In genomic region chr4:108433832-108434231, GRCh38 we compare ENCODE assay signal across 13 cellular contexts.
DNase-seq lines count a peak whose midpoint lies in the region; ATAC-seq, FAIRE-seq and TF ChIP-seq lines count a peak whose summit lies in the region.
"Had no signal": no experiment of that assay in that cellular context is flagged by ENCODE, and none has a peak within 500 bp of the region (broad histone marks: within the 10 kb centered on the region; RNA-seq: fewer than 3 reads in every experiment).

No MANE protein-coding gene starts in this region.

- peaks cover 10% of the 10 kb centered on the region for H3K4me1 Mint-ChIP-seq in MCF 10A (ENCODE audit: insufficient read depth, unreplicated experiment)

- FAIRE-seq in endometrium (lab: Jason Lieb, UNC), result peak; percentile 12
- FAIRE-seq: GM18507, HepG2 had no signal

- no peaks in the 10 kb centered on the region for H3K36me3 Mint-ChIP-seq in MCF 10A (ENCODE audit: insufficient read depth, unreplicated experiment)

- ATAC-seq in stimulated activated naive CD8-positive, alpha-beta T cell treated with anti-CD3 and anti-CD28 coated beads, Interleukin-15, Interleukin-2, amounts not matched to agents 100 U/mL and 50 U/mL, for 24 hours, result peak; percentile 84
- ATAC-seq in HG02571 (IDR thresholded peaks at IDR 0.05; ENCODE audit: unreplicated experiment), result no peak
- ATAC-seq: HepG2 had no signal

- no peak for TF ChIP-seq CTCF in MCF 10A (IDR thresholded peaks at IDR 0.05; ENCODE audit: unreplicated experiment)
- TF ChIP-seq CTCF in breast epithelium (IDR thresholded peaks at IDR 0.05), result no peak

- no peaks in the 10 kb centered on the region for H3K27me3 Mint-ChIP-seq in MCF 10A (ENCODE audit: insufficient read depth, unreplicated experiment)

- H3K4me1 ChIP-seq in breast epithelium, result no peaks in the 10 kb centered on the region
- H3K4me1 ChIP-seq: uterus had no signal

- no peak overlapping the region for H3K27ac ChIP-seq in breast epithelium
- H3K27ac ChIP-seq: C4-2B, uterus had no signal

- no peaks in the 10 kb centered on the region for H3K36me3 ChIP-seq in breast epithelium
- H3K36me3 ChIP-seq: uterus had no signal

- BruUV-seq in MCF 10A (replicated peaks; lab: Mats Ljungman, UMichigan), result no TSS peak

- no peak for TF ChIP-seq POLR2A in breast epithelium (IDR thresholded peaks at IDR 0.05)

- DNase-seq in MCF 10A (ENCODE audit: unreplicated experiment) (peak; percentile 32), breast epithelium (ENCODE audit: low spot score in 2 of 2) (no peak), NCI-H1694 treated with DMSO at 0.1 percent for 48 hours (lab: John Stamatoyannopoulos, UW) (no peak), A172 (ENCODE audit: low spot score) (no peak)
- peak; percentile 4 for DNase-seq in activated CD4-positive, alpha-beta T cell treated with anti-CD3 and anti-CD28 coated beads, Interleukin-2, amount 50 U/mL, for 1 hour
- DNase-seq in stimulated activated naive CD8-positive, alpha-beta T cell treated with anti-CD3 and anti-CD28 coated beads, Interleukin-15, Interleukin-2, amounts not matched to agents 100 U/mL and 50 U/mL, for 24 hours, result peak; percentile 10
- DNase-seq: erythroblast, uterus had no signal

- intact Hi-C loops in MCF 10A (cut with micrococcal nuclease), result no loop called here
- intact Hi-C loops in breast epithelium (cut with DNase I; ENCODE audit: low total_unique reads), result no loop called here

- CTCF ChIA-PET in MCF 10A (lab: Yijun Ruan, JAX), result no interaction called here

- POLR2A ChIA-PET in MCF 10A (lab: Yijun Ruan, JAX), result no interaction called here

- H3K4me3 Mint-ChIP-seq in MCF 10A (ENCODE audit: unreplicated experiment), result no peak overlapping the region

- H3K27ac Mint-ChIP-seq in MCF 10A (ENCODE audit: low read depth, unreplicated experiment), result no peak overlapping the region

- H3K9me3 Mint-ChIP-seq in MCF 10A (ENCODE audit: unreplicated experiment), result no peaks in the 10 kb centered on the region

- H3K4me3 ChIP-seq in breast epithelium, result no peak overlapping the region
- H3K4me3 ChIP-seq: uterus had no signal

- H3K27me3 ChIP-seq in breast epithelium, result no peaks in the 10 kb centered on the region
- H3K27me3 ChIP-seq: uterus had no signal

- H3K9me3 ChIP-seq in breast epithelium, result no peaks in the 10 kb centered on the region
- H3K9me3 ChIP-seq: uterus had no signal

Comparison
In these comparisons a context has a peak if more than half of its experiments do, and no peak if none do; other contexts are left out.
1. DNase-seq: peak in MCF 10A (single experiment), activated CD4-positive, alpha-beta T cell treated with anti-CD3 and anti-CD28 coated beads, Interleukin-2, amount 50 U/mL, for 1 hour (single experiment) and stimulated activated naive CD8-positive, alpha-beta T cell treated with anti-CD3 and anti-CD28 coated beads, Interleukin-15, Interleukin-2, amounts not matched to agents 100 U/mL and 50 U/mL, for 24 hours (single experiment); none in breast epithelium (0 of 2), NCI-H1694 treated with DMSO at 0.1 percent for 48 hours (single experiment) and A172 (single experiment).